ENCODE assay signal across 8 cellular contexts in the genomic region with DNA sequence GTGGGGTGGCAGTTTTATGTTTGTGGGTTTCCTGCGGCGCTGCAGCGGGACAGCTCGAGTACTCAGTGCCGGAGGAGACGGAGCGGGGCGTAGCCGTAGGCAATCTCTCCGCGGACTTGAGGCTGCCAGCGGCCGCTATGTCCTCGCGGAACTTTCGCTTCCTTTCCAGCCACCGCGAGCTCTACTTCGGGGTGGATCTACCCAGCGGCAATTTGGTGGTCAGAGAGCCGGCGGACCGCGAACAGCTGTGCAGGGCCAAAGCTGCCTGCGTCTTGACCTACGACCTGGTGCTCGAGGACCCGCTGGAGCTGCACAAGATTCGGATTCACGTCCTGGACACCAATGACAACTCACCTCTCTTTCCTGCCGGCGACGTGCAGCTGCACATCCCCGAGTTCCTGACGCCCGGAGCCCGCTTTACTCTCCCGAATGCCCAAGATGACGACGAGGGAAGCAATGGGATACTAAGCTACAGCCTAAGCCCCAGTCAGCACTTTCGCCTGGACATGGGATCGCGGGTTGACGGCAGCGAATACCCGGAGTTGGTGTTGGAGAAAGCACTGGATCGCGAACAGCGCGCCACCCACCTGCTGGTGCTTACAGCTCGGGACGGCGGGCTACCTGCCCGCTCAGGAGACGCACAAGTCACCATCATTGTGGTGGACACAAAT. TPM values are rescaled to one million over a fixed set of nuclear protein-coding genes. Genes with fewer than 3 reads are reported as not detected.
A peak's percentile ranks its signal among the peaks of the same experiment; 100 is the strongest.
DNase-seq lines count a peak whose midpoint lies in the region; ATAC-seq and TF ChIP-seq lines count a peak whose summit lies in the region.
"Had no signal": no experiment of that assay in that cellular context is flagged by ENCODE, and none has a peak within 500 bp of the region (broad histone marks: within the 10 kb centered on the region; RNA-seq: fewer than 3 reads in every experiment).

No MANE protein-coding gene starts in this region.

- no peaks in the 10 kb centered on the region for H3K9me3 ChIP-seq in HCT116 (ENCODE audit: control insufficient read depth in 1 of 2, insufficient read depth in 1 of 2, low read depth in 1 of 2, low read length in 2 of 2)
- H3K9me3 ChIP-seq in skeletal muscle satellite cell (replicated peaks; ENCODE audit: low read length): no peaks in the 10 kb centered on the region

- H3K36me3 ChIP-seq in HCT116 (ENCODE audit: control insufficient read depth in 1 of 2, insufficient read depth in 2 of 2, low read length in 2 of 2) (no peaks in the 10 kb centered on the region), skeletal muscle satellite cell (ENCODE audit: insufficient read depth, low read length) (no peaks in the 10 kb centered on the region)

- H3K9ac ChIP-seq in HCT116 (ENCODE audit: low read length): no peak overlapping the region; the same call in 1 of the 2 replicates
- H3K9ac ChIP-seq in skeletal muscle satellite cell (ENCODE audit: low read depth, low read length): no peak overlapping the region

- no peak for TF ChIP-seq CTCF in HCT116 (IDR thresholded peaks at IDR 0.05 in 2 of 3, conservative IDR thresholded peaks at IDR 0.05 in 1 of 3; ENCODE audit: borderline replicate concordance in 1 of 3, insufficient read depth in 1 of 3, low read depth in 2 of 3, low read length in 2 of 3)

- H3K36me3 Mint-ChIP-seq in activated T-helper 17 cell treated with anti-CD3 and anti-CD28 coated beads, Interleukin-2, amount 50 U/mL, for 72 hours (ENCODE audit: low read depth): no peaks in the 10 kb centered on the region

- peak overlapping the region; percentile 64 for H3K4me3 Mint-ChIP-seq in activated T-helper 17 cell treated with anti-CD3 and anti-CD28 coated beads, Interleukin-2, amount 50 U/mL, for 72 hours

- H3K4me1 Mint-ChIP-seq in activated T-helper 17 cell treated with anti-CD3 and anti-CD28 coated beads, Interleukin-2, amount 50 U/mL, for 72 hours: no peaks in the 10 kb centered on the region

- H3K9me2 ChIP-seq in HCT116 (ENCODE audit: insufficient read depth): no peaks in the 10 kb centered on the region

- H3K27me3 Mint-ChIP-seq in activated T-helper 17 cell treated with anti-CD3 and anti-CD28 coated beads, Interleukin-2, amount 50 U/mL, for 72 hours: peaks cover 41% of the 10 kb centered on the region

- H3K4me3 ChIP-seq in HCT116 (replicated peaks in 1 of 2; ENCODE audit: low read depth in 1 of 2, low read length in 2 of 2): peak overlapping the region; percentile 37 to 58
- H3K4me3 ChIP-seq in skeletal muscle satellite cell (ENCODE audit: low read length): peak overlapping the region; percentile 68

- POLR2A ChIA-PET in HCT116 (lab: Charles Lee): interaction anchor here (1.2 kb wide), 1 partner anchor 113 kb away, joined by 4 read pairs; no protein-coding TSS in a partner anchor

- TF ChIP-seq RAD21 in HCT116 (IDR thresholded peaks at IDR 0.05; ENCODE audit: low read depth): no peak

- BruUV-seq in HCT116 (replicated peaks; lab: Mats Ljungman, UMichigan): no TSS peak

- DNase-seq in HCT116 (ENCODE audit: low read depth, low spot score): no peak
- peak; percentile 5 for DNase-seq in iPS DF 19.7 (ENCODE audit: low read depth, low spot score)
- DNase-seq in NCI-H345 (lab: John Stamatoyannopoulos, UW): no peak

- CTCF ChIA-PET in HCT116 (lab: Charles Lee): interaction anchor here (0.6 to 4.4 kb wide), 9 partner anchors 9 to 637 kb away, joined by 3 to 50 read pairs (median 4); no protein-coding TSS in a partner anchor

- H3K4me2 ChIP-seq in HCT116 (ENCODE audit: low read length): peak overlapping the region; percentile 88
- H3K4me2 ChIP-seq in skeletal muscle satellite cell (ENCODE audit: low read length): peak overlapping the region; percentile 85

- intact Hi-C loops in HCT116 (cut with micrococcal nuclease): loop anchor here (1.0 to 5.0 kb wide), 3 partner anchors 40 to 113 kb away; partner anchors contain the start of gene PCDHAC2

- no peak for ATAC-seq in HCT116
- no peak for ATAC-seq in activated T-helper 17 cell treated with anti-CD3 and anti-CD28 coated beads, Interleukin-2, amount 50 U/mL, for 72 hours (replicated peaks)
- no peak for ATAC-seq in GM21528 (IDR thresholded peaks at IDR 0.05; ENCODE audit: low FRiP score, unreplicated experiment)
- ATAC-seq in GM21717 (IDR thresholded peaks at IDR 0.05; ENCODE audit: unreplicated experiment): no peak

- peak overlapping the region; percentile 23; the same call in 1 of the 2 replicates for H3K27ac ChIP-seq in HCT116 (ENCODE audit: low read depth, low read length)

- H3K9me3 Mint-ChIP-seq in activated T-helper 17 cell treated with anti-CD3 and anti-CD28 coated beads, Interleukin-2, amount 50 U/mL, for 72 hours: no peaks in the 10 kb centered on the region

- peaks cover 2 to 15% of the 10 kb centered on the region in 2 experiments; a peak in 3 of 4 replicates for H3K4me1 ChIP-seq in HCT116 (ENCODE audit: control insufficient read depth in 1 of 2, insufficient read depth in 2 of 2, low read length in 2 of 2)
- H3K4me1 ChIP-seq in skeletal muscle satellite cell (ENCODE audit: control insufficient read depth, insufficient read depth, low read length): peaks cover 11% of the 10 kb centered on the region

- H3K27ac Mint-ChIP-seq in activated T-helper 17 cell treated with anti-CD3 and anti-CD28 coated beads, Interleukin-2, amount 50 U/mL, for 72 hours: no peak overlapping the region

- no peaks in the 10 kb centered on the region for H4K20me1 ChIP-seq in HCT116 (ENCODE audit: insufficient read depth)

- H2AFZ ChIP-seq in HCT116 (ENCODE audit: low read depth, low read length, poor library complexity, severe bottlenecking): no peak overlapping the region

- RAD21 ChIA-PET in HCT116 (lab: Charles Lee; ENCODE audit: low non-redundant PET in 1 of 2, low total read pairs in 2 of 2, uncharacterized antibody in 2 of 2, unreplicated experiment in 2 of 2): interaction anchor here (0.7 to 2.2 kb wide), 5 partner anchors 77 to 114 kb away, joined by 3 to 24 read pairs (median 3); no protein-coding TSS in a partner anchor

- H3K27me3 ChIP-seq in HCT116 (ENCODE audit: insufficient read depth, low read length) (no peaks in the 10 kb centered on the region), skeletal muscle satellite cell (ENCODE audit: control insufficient read depth, insufficient read depth, low read length) (peaks cover 26% of the 10 kb centered on the region)

- TF ChIP-seq POLR2A in HCT116 (IDR thresholded peaks at IDR 0.05; ENCODE audit: borderline replicate concordance, extremely low read depth, insufficient read depth, insufficient read length): no peak

- H3K79me2 ChIP-seq in HCT116 (ENCODE audit: insufficient read depth, low read length): no peaks in the 10 kb centered on the region

TF ChIP-seq in HCT116, 20 proteins besides CTCF, POLR2A, EP300 and RAD21:
- TF ChIP-seq SP1 (IDR thresholded peaks at IDR 0.05; ENCODE audit: low read depth) (no peak), TCF7L2 (IDR thresholded peaks at IDR 0.05; ENCODE audit: borderline replicate concordance, extremely low read depth, insufficient read depth, insufficient read length) (no peak), POLR2AphosphoS5 (IDR thresholded peaks at IDR 0.05; ENCODE audit: low read depth, low read length) (no peak), EZH2phosphoT487 (IDR thresholded peaks at IDR 0.05; ENCODE audit: borderline replicate concordance) (no peak), CEBPB (IDR thresholded peaks at IDR 0.05; ENCODE audit: low read depth) (no peak), ATF3 (IDR thresholded peaks at IDR 0.05) (no peak), SRF (IDR thresholded peaks at IDR 0.05; ENCODE audit: low read depth) (no peak), EZH2 (IDR thresholded peaks at IDR 0.05) (no peak)

RNA-seq across cellular contexts. Expression of gene PCDHAC1, which starts 0.9 kb away (rescaled TPM):
- 1.0 TPM for total RNA-seq in HCT116 (2021; ENCODE audit: unreplicated experiment)
- polyA plus RNA-seq in HCT116 (2012): 0.49 and 0.62 TPM in 2 replicates
- not detected for total RNA-seq in activated T-helper 17 cell treated with anti-CD3 and anti-CD28 coated beads, Interleukin-2, amount 50 U/mL, for 72 hours
- total RNA-seq in skeletal muscle satellite cell (2012; rRNA removed): not detected in 2 replicates

RNA-seq across cellular contexts. Expression of gene PCDHAC2, which starts 39.2 kb away (rescaled TPM):
- total RNA-seq in HCT116 (2021; ENCODE audit: unreplicated experiment): 3.2 TPM
- polyA plus RNA-seq in HCT116 (2012): 2.3 and 2.5 TPM in 2 replicates
- not detected for total RNA-seq in activated T-helper 17 cell treated with anti-CD3 and anti-CD28 coated beads, Interleukin-2, amount 50 U/mL, for 72 hours
- under 0.01 TPM in 1 of 2 replicates, not detected in the other for total RNA-seq in skeletal muscle satellite cell (2012; rRNA removed)

RNA-seq across cellular contexts. Expression of gene PCDHA13, which starts 45.1 kb away (rescaled TPM):
- total RNA-seq in HCT116 (2021; ENCODE audit: unreplicated experiment): not detected
- 0.01 TPM in 1 of 2 replicates, not detected in the other for polyA plus RNA-seq in HCT116 (2012)
- not detected for total RNA-seq in activated T-helper 17 cell treated with anti-CD3 and anti-CD28 coated beads, Interleukin-2, amount 50 U/mL, for 72 hours
- total RNA-seq in skeletal muscle satellite cell (2012; rRNA removed): not detected in 2 replicates
- total RNA-seq: myocyte had no signal

RNA-seq across cellular contexts. Expression of gene PCDHA12, which starts 51.9 kb away (rescaled TPM):
- total RNA-seq in HCT116 (2021; ENCODE audit: unreplicated experiment): not detected
- 0.01 TPM in 1 of 2 replicates, not detected in the other for polyA plus RNA-seq in HCT116 (2012)
- total RNA-seq in activated T-helper 17 cell treated with anti-CD3 and anti-CD28 coated beads, Interleukin-2, amount 50 U/mL, for 72 hours: not detected
- total RNA-seq in skeletal muscle satellite cell (2012; rRNA removed): under 0.01 TPM in 1 of 2 replicates, not detected in the other

RNA-seq across cellular contexts. Expression of gene PCDHA11, which starts 58.3 kb away (rescaled TPM):
- 0.27 TPM for total RNA-seq in HCT116 (2021; ENCODE audit: unreplicated experiment)
- polyA plus RNA-seq in HCT116 (2012): 0.14 and 0.31 TPM in 2 replicates
- total RNA-seq in activated T-helper 17 cell treated with anti-CD3 and anti-CD28 coated beads, Interleukin-2, amount 50 U/mL, for 72 hours: not detected
- total RNA-seq in skeletal muscle satellite cell (2012; rRNA removed): under 0.01 TPM in 2 replicates
